In genomic region chr16:29613307-29614057, GRCh38 we compare ENCODE assay signal across 8 cellular contexts. TPM values are rescaled to one million over a fixed set of nuclear protein-coding genes. Genes with fewer than 3 reads are reported as not detected.
DNase-seq lines count a peak whose midpoint lies in the region; ATAC-seq and TF ChIP-seq lines count a peak whose summit lies in the region.
"Not testable (repeated sequence)": the region's sequence is repeated elsewhere in the genome, so short reads cannot be mapped to it uniquely, and the experiment has no call there.

No MANE protein-coding gene starts in this region.

- not testable (repeated sequence) for H3K27me3 Mint-ChIP-seq in natural killer cell treated with Interleukin-12 subunit alpha and Interleukin-12 subunit beta and Interleukin-15 and Interleukin-18, amount 100 ng/mL, for 72 hours

- not testable (repeated sequence) for H3K36me3 ChIP-seq in SK-N-SH (replicated peaks in 1 of 2; ENCODE audit: control insufficient read depth in 1 of 2, insufficient read depth in 2 of 2, low read length in 1 of 2)

- peak overlapping the region; percentile 85 for H3K9ac ChIP-seq in SK-N-SH

- peaks cover 34% of the 10 kb centered on the region for H3K79me2 ChIP-seq in SK-N-SH (ENCODE audit: insufficient read depth)

- not testable (repeated sequence) for H4K20me1 ChIP-seq in SK-N-SH (ENCODE audit: insufficient read depth)

- POLR2A ChIA-PET in SK-N-SH (lab: Yijun Ruan, JAX) = not testable (repeated sequence)

- peaks cover 13 to 17% of the 10 kb centered on the region in 2 donors for H3K4me1 Mint-ChIP-seq in natural killer cell treated with Interleukin-12 subunit alpha and Interleukin-12 subunit beta and Interleukin-15 and Interleukin-18, amount 100 ng/mL, for 72 hours (ENCODE audit: low read depth in 2 of 2)

- H2AFZ ChIP-seq in SK-N-SH (ENCODE audit: low read depth) = 0 out of 2 replicates have a peak overlapping the region, but pooled peaks have one; percentile 16

- H3F3A ChIP-seq in SK-N-SH (replicated peaks; ENCODE audit: insufficient read depth) = not testable (repeated sequence)

- not testable (repeated sequence) for H3K4me1 ChIP-seq in SK-N-SH (ENCODE audit: control insufficient read depth in 1 of 2, insufficient read depth in 2 of 2, low read depth in 1 of 2, low read length in 1 of 2)

- H3K4me2 ChIP-seq in SK-N-SH = peak overlapping the region; percentile 84

- H3K9me3 ChIP-seq in SK-N-SH = not testable (repeated sequence)

- H3K27ac Mint-ChIP-seq in natural killer cell treated with Interleukin-12 subunit alpha and Interleukin-12 subunit beta and Interleukin-15 and Interleukin-18, amount 100 ng/mL, for 72 hours = peak overlapping the region; percentile 97 to 99

- H3K9me3 Mint-ChIP-seq in natural killer cell treated with Interleukin-12 subunit alpha and Interleukin-12 subunit beta and Interleukin-15 and Interleukin-18, amount 100 ng/mL, for 72 hours = not testable (repeated sequence)

- H3K4me3 ChIP-seq in NB4 (ENCODE audit: low read depth, low read length) = peak overlapping the region; percentile 86
- peak overlapping the region; percentile 63 to 65 for H3K4me3 ChIP-seq in SK-N-SH (ENCODE audit: low read depth in 2 of 2, low read length in 1 of 2)
- H3K4me3 ChIP-seq in fibroblast of villous mesenchyme (ENCODE audit: low read depth, low read length) = peak overlapping the region; percentile 71

- H3K27me3 ChIP-seq in SK-N-SH (ENCODE audit: insufficient read depth) = not testable (repeated sequence)

- no CpG with 5 or more reads among the region's 100 CpGs for whole genome bisulfite sequencing in SK-N-SH (ENCODE audit: low lambda C conversion rate)

- TF ChIP-seq CTCF in NB4 (IDR thresholded peaks at IDR 0.05; ENCODE audit: low read depth, low read length); SK-N-SH (IDR thresholded peaks at IDR 0.05); fibroblast of villous mesenchyme (IDR thresholded peaks at IDR 0.05; ENCODE audit: insufficient read depth, low read depth, low read length): not testable (repeated sequence)

- peak overlapping the region; percentile 88 for H3K4me3 Mint-ChIP-seq in natural killer cell treated with Interleukin-12 subunit alpha and Interleukin-12 subunit beta and Interleukin-15 and Interleukin-18, amount 100 ng/mL, for 72 hours

- not testable (repeated sequence) for TF ChIP-seq RAD21 in SK-N-SH (IDR thresholded peaks at IDR 0.05; ENCODE audit: low read length)

- H3K9me2 ChIP-seq in SK-N-SH = not testable (repeated sequence)

- DNase-seq in DMS153 (lab: John Stamatoyannopoulos, UW) (peak; percentile 28), HCEC 1CT (peak; percentile 73), NB4 (ENCODE audit: low read depth) (peak; percentile 88), SK-N-SH (peak; percentile 93), fibroblast of villous mesenchyme (ENCODE audit: low read depth) (peak; percentile 73)
- peak; percentile 84 for DNase-seq in activated gamma-delta T cell treated with anti-CD3 and anti-CD28 coated beads, Interleukin-2, amount 50 U/mL, for 16 hours (ENCODE audit: low read depth)
- peak; percentile 91 for DNase-seq in natural killer cell treated with Interleukin-12 subunit alpha and Interleukin-12 subunit beta and Interleukin-15 and Interleukin-18, amount 100 ng/mL, for 72 hours (ENCODE audit: low spot score)
- peak; percentile 82 to 89 for DNase-seq in stimulated activated CD8-positive, alpha-beta memory T cell treated with anti-CD3 and anti-CD28 coated beads, Interleukin-7, amount 100 ng/mL, for 48 hours (ENCODE audit: extremely low read depth in 1 of 2, low read depth in 1 of 2)

- CTCF ChIA-PET in SK-N-SH (lab: Yijun Ruan, JAX) = not testable (repeated sequence)

- ATAC-seq in natural killer cell treated with Interleukin-12 subunit alpha and Interleukin-12 subunit beta and Interleukin-15 and Interleukin-18, amount 100 ng/mL, for 72 hours = peak; percentile 79 to 81

- TF ChIP-seq EP300 in SK-N-SH (IDR thresholded peaks at IDR 0.05; ENCODE audit: borderline replicate concordance in 1 of 2, low read depth in 1 of 2, low read length in 1 of 2) = not testable (repeated sequence)

- H3K36me3 Mint-ChIP-seq in natural killer cell treated with Interleukin-12 subunit alpha and Interleukin-12 subunit beta and Interleukin-15 and Interleukin-18, amount 100 ng/mL, for 72 hours = not testable (repeated sequence)

- peak; percentile 87 for TF ChIP-seq POLR2A in NB4 (IDR thresholded peaks at IDR 0.05; ENCODE audit: extremely low read depth, insufficient read length)

- H3K27ac ChIP-seq in SK-N-SH (ENCODE audit: low read depth in 2 of 2, low read length in 1 of 2) = peak overlapping the region in 1 of 2 experiments; percentile 68; a peak in 3 of 4 replicates

TF ChIP-seq in SK-N-SH, 30 proteins besides CTCF, POLR2A, EP300 and RAD21:
- peak; percentile 98 for TF ChIP-seq MAX (IDR thresholded peaks at IDR 0.05; ENCODE audit: low read depth)
- TF ChIP-seq MXI1 (IDR thresholded peaks at IDR 0.05; ENCODE audit: low read depth, low read length) = peak; percentile 48; the same call in 1 of the 2 replicates
- peak; percentile 19; the same call in 1 of the 2 replicates for TF ChIP-seq NRF1 (IDR thresholded peaks at IDR 0.05; ENCODE audit: low read depth, low read length)
- peak; percentile 78 for TF ChIP-seq POLR2AphosphoS5 (IDR thresholded peaks at IDR 0.05; ENCODE audit: low read depth, low read length)

RNA-seq across cellular contexts. Expression of gene SPN, which starts 49.6 kb away (rescaled TPM):
- 0.10 and 0.13 TPM in 2 replicates for polyA plus RNA-seq in SK-N-SH (2012; rRNA removed)
- 0.03 and 0.05 TPM in 2 replicates for polyA plus RNA-seq in SK-N-SH (2012; cell fraction: cytosol; rRNA removed)
- 0.06 TPM in 2 replicates for polyA plus RNA-seq in SK-N-SH (2012; cell fraction: nucleus; rRNA removed)
- total RNA-seq in fibroblast of villous mesenchyme = not detected in 2 replicates
- total RNA-seq in natural killer cell treated with Interleukin-12 subunit alpha and Interleukin-12 subunit beta and Interleukin-15 and Interleukin-18, amount 100 ng/mL, for 72 hours = 100 to 1,000 TPM; 111 to 132 TPM

Comparison
In these comparisons a context has a peak if more than half of its experiments do, and no peak if none do; other contexts are left out.
1. DNase-seq: peak in every context shown above with its lines; median percentile 93 in SK-N-SH; 91 in natural killer cell treated with Interleukin-12 subunit alpha and Interleukin-12 subunit beta and Interleukin-15 and Interleukin-18, amount 100 ng/mL, for 72 hours; 88 in NB4; 86 in stimulated activated CD8-positive, alpha-beta memory T cell treated with anti-CD3 and anti-CD28 coated beads, Interleukin-7, amount 100 ng/mL, for 48 hours; 84 in activated gamma-delta T cell treated with anti-CD3 and anti-CD28 coated beads, Interleukin-2, amount 50 U/mL, for 16 hours; 73 in HCEC 1CT; 73 in fibroblast of villous mesenchyme; 28 in DMS153.
2. RNA of gene SPN, which starts 49.6 kb away (total RNA-seq): 111 to 132 TPM in natural killer cell treated with Interleukin-12 subunit alpha and Interleukin-12 subunit beta and Interleukin-15 and Interleukin-18, amount 100 ng/mL, for 72 hours; not detected in fibroblast of villous mesenchyme; every median in the first group is over 100 times any median in the second.
3. Peak in every context shown above with its lines, with median percentiles within 50 percentile points of each other: H3K4me3 ChIP-seq.